ENCODE assay signal across 10 cellular contexts in the genomic region with DNA sequence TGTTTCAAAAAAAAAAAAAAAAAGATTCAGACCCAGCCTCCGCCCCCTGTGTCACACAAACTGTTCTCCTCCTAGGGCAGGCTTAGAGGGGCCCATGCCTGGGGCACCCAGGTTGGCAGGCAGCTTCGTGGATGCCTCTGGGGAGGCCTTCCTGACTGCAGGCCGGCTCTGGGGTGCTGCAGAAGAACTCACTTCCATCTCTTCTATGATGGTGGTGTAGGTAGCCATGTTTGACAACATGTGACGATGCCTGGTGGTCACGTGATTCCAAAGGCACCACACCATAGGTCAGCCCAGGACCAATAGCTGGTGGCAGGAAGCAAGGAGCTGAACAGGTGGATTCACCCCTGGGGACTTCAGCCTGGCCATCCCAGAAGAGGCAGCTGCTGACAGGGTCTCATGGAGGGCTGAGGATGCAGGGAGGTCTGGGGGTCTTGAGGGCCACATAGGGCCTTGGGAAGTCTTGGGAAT. TPM values are rescaled to one million over a fixed set of nuclear protein-coding genes. Genes with fewer than 3 reads are reported as not detected.
DNase-seq lines count a peak whose midpoint lies in the region; ATAC-seq and TF ChIP-seq lines count a peak whose summit lies in the region.
"Had no signal": no experiment of that assay in that cellular context is flagged by ENCODE, and none has a peak within 500 bp of the region (broad histone marks: within the 10 kb centered on the region; RNA-seq: fewer than 3 reads in every experiment).

No MANE protein-coding gene starts in this region.

- no peak for ATAC-seq in activated CD8-positive, alpha-beta T cell treated with anti-CD3 and anti-CD28 coated beads, Interleukin-2, amount 10 ng/mL, durations not matched to agents 7 days and 5 days

- H3K27me3 Mint-ChIP-seq in activated CD8-positive, alpha-beta T cell treated with anti-CD3 and anti-CD28 coated beads, Interleukin-2, amount 10 ng/mL, durations not matched to agents 7 days and 5 days (ENCODE audit: low read depth) = peaks cover 4% of the 10 kb centered on the region

- no peaks in the 10 kb centered on the region for H3F3A ChIP-seq in MM.1S (ENCODE audit: insufficient read depth, low read length)

- H3K9ac ChIP-seq in MM.1S (ENCODE audit: low read length) = no peak overlapping the region; the same call in 1 of the 2 replicates

- CTCF ChIA-PET in activated CD8-positive, alpha-beta T cell treated with anti-CD3 and anti-CD28 coated beads, Interleukin-2, amount 10 ng/mL, durations not matched to agents 7 days and 5 days (lab: Charles Lee) = interaction anchor here (0.9 kb wide), 1 partner anchor 9 kb away, joined by 4 read pairs; no protein-coding TSS in a partner anchor

- peak overlapping the region; percentile 40 for H3K4me3 ChIP-seq in MM.1S (ENCODE audit: low read length)
- H3K4me3 ChIP-seq in coronary artery = no peak overlapping the region
- H3K4me3 ChIP-seq in ascending aorta = no peak overlapping the region
- H3K4me3 ChIP-seq: tibial nerve had no signal

- no peaks in the 10 kb centered on the region for H3K9me3 ChIP-seq in MM.1S (replicated peaks; ENCODE audit: insufficient read depth, low read length)
- peaks cover 0 to 3% of the 10 kb centered on the region in 2 donors for H3K9me3 ChIP-seq in ascending aorta
- H3K9me3 ChIP-seq: neutrophil had no signal

- H2AFZ ChIP-seq in MM.1S (ENCODE audit: low read length) = peak overlapping the region; percentile 44; the same call in 1 of the 2 replicates

- DNase-seq in activated T-cell treated with anti-CD3 and anti-CD28 coated beads for 48 hours (ENCODE audit: low read depth) (peak; percentile 35), activated T-cell treated with anti-CD3 and anti-CD28 coated beads for 4 hours (no peak), MM.1S (peak; percentile 86), retina (peak; percentile 49), AG20443 (ENCODE audit: low spot score) (no peak), coronary artery (ENCODE audit: low spot score) (no peak), ascending aorta (ENCODE audit: low spot score in 2 of 2) (no peak)
- peak; percentile 49 for DNase-seq in activated CD8-positive, alpha-beta T cell treated with anti-CD3 and anti-CD28 coated beads, Interleukin-2, amount 10 ng/mL, durations not matched to agents 7 days and 5 days

- intact Hi-C loops in ascending aorta (cut with DNase I) = no loop called here

- no peaks in the 10 kb centered on the region for H3K9me3 Mint-ChIP-seq in activated CD8-positive, alpha-beta T cell treated with anti-CD3 and anti-CD28 coated beads, Interleukin-2, amount 10 ng/mL, durations not matched to agents 7 days and 5 days (ENCODE audit: insufficient read depth)

- H3K27me3 ChIP-seq in MM.1S (replicated peaks; ENCODE audit: insufficient read depth, low read length) (no peaks in the 10 kb centered on the region), ascending aorta (no peaks in the 10 kb centered on the region)
- H3K27me3 ChIP-seq: neutrophil, tibial nerve had no signal

- no peak overlapping the region for H3K27ac ChIP-seq in MM.1S (ENCODE audit: low read length)
- no peak overlapping the region for H3K27ac ChIP-seq in coronary artery
- H3K27ac ChIP-seq in ascending aorta = no peak overlapping the region
- H3K27ac ChIP-seq: neutrophil, tibial nerve had no signal

- no peaks in the 10 kb centered on the region for H3K36me3 Mint-ChIP-seq in activated CD8-positive, alpha-beta T cell treated with anti-CD3 and anti-CD28 coated beads, Interleukin-2, amount 10 ng/mL, durations not matched to agents 7 days and 5 days (ENCODE audit: low read depth)

- H3K4me1 ChIP-seq in MM.1S (ENCODE audit: low read length) = peaks cover 7% of the 10 kb centered on the region; the same call in 1 of the 2 replicates
- H3K4me1 ChIP-seq in ascending aorta = peaks cover 0 to 6% of the 10 kb centered on the region in 2 donors

- peak overlapping the region; percentile 50; the same call in 1 of the 2 replicates for H3K4me2 ChIP-seq in MM.1S (ENCODE audit: low read depth, low read length)

- no peaks in the 10 kb centered on the region for H4K20me1 ChIP-seq in MM.1S (ENCODE audit: insufficient read depth, low read length)

- H3K79me2 ChIP-seq in MM.1S (ENCODE audit: low read length) = no peaks in the 10 kb centered on the region

- peaks cover 22% of the 10 kb centered on the region for H3K4me1 Mint-ChIP-seq in activated CD8-positive, alpha-beta T cell treated with anti-CD3 and anti-CD28 coated beads, Interleukin-2, amount 10 ng/mL, durations not matched to agents 7 days and 5 days (ENCODE audit: low read depth)

- no peak overlapping the region for H3K4me3 Mint-ChIP-seq in activated CD8-positive, alpha-beta T cell treated with anti-CD3 and anti-CD28 coated beads, Interleukin-2, amount 10 ng/mL, durations not matched to agents 7 days and 5 days

- POLR2A ChIA-PET in activated CD8-positive, alpha-beta T cell treated with anti-CD3 and anti-CD28 coated beads, Interleukin-2, amount 10 ng/mL, durations not matched to agents 7 days and 5 days (lab: Charles Lee) = no interaction called here

- H3K36me3 ChIP-seq in MM.1S (replicated peaks; ENCODE audit: insufficient read depth, low read length) (no peaks in the 10 kb centered on the region), ascending aorta (no peaks in the 10 kb centered on the region)
- H3K36me3 ChIP-seq: neutrophil, tibial nerve had no signal

- H3K9me2 ChIP-seq in MM.1S (replicated peaks; ENCODE audit: insufficient read depth, low read length) = no peaks in the 10 kb centered on the region

- no peak for TF ChIP-seq CTCF in MM.1S (IDR thresholded peaks at IDR 0.05; ENCODE audit: low read length)
- no peak for TF ChIP-seq CTCF in coronary artery (IDR thresholded peaks at IDR 0.05)
- TF ChIP-seq CTCF in ascending aorta (IDR thresholded peaks at IDR 0.05) = no peak

- no peak overlapping the region for H3K27ac Mint-ChIP-seq in activated CD8-positive, alpha-beta T cell treated with anti-CD3 and anti-CD28 coated beads, Interleukin-2, amount 10 ng/mL, durations not matched to agents 7 days and 5 days

RNA-seq across cellular contexts. Expression of a gene that starts 24.1 kb away (rescaled TPM):
- total RNA-seq in activated CD8-positive, alpha-beta T cell treated with anti-CD3 and anti-CD28 coated beads, Interleukin-2, amount 10 ng/mL, durations not matched to agents 7 days and 5 days = under 1 TPM in 1 of 2 experiments, not detected in 1; 0.08 TPM
- total RNA-seq in ascending aorta = 10.5 TPM

RNA-seq across cellular contexts. Expression of a gene that starts 58.7 kb away (rescaled TPM):
- total RNA-seq in activated CD8-positive, alpha-beta T cell treated with anti-CD3 and anti-CD28 coated beads, Interleukin-2, amount 10 ng/mL, durations not matched to agents 7 days and 5 days = 10 to 100 TPM; 41.2 to 42.1 TPM
- 20.2 TPM for total RNA-seq in ascending aorta

Comparison
In these comparisons a context has a peak if more than half of its experiments do, and no peak if none do; other contexts are left out.
1. DNase-seq: peak in activated T-cell treated with anti-CD3 and anti-CD28 coated beads for 48 hours (single experiment), MM.1S (single experiment), activated CD8-positive, alpha-beta T cell treated with anti-CD3 and anti-CD28 coated beads, Interleukin-2, amount 10 ng/mL, durations not matched to agents 7 days and 5 days (single experiment) and retina (single experiment); none in activated T-cell treated with anti-CD3 and anti-CD28 coated beads for 4 hours (single experiment), AG20443 (single experiment), coronary artery (single experiment) and ascending aorta (0 of 2).
2. RNA of a gene that starts 24.1 kb away (total RNA-seq): 10.5 TPM in ascending aorta (single experiment); 0.08 TPM in activated CD8-positive, alpha-beta T cell treated with anti-CD3 and anti-CD28 coated beads, Interleukin-2, amount 10 ng/mL, durations not matched to agents 7 days and 5 days; every median in the first group is over 10 times any median in the second.